ENCODE assay signal across 9 cellular contexts in the genomic region with DNA sequence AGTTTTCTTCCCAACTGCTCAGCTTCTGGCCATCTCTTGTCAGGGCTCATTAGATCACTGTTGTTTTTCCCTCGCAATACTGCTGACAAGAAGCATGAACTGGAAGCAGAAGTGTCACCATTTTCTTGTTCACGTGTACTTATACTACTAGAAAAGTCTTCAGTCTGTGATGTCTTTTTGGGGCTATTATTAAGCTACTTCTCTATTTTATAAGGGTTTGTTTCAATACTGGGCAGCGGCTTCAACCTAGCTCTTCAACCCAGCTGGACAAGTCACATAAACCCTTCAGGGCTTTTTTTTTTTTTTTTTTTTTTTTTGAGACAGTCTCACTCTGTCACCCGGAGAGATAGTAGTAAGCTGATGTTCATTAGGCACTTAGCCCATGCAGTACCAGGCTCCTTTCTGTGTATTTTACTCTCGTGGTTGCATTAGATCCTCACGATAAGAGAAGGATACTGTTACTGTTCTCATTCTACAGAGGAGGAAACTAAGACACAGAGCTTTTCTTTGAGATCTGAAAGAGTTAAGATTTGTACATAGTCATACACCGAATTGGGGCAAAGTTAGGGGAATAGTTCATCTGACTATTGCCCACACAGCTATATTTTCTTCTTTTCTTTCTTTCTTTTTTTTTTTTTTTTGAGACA. TPM values are rescaled to one million over a fixed set of nuclear protein-coding genes. Genes with fewer than 3 reads are reported as not detected.
A peak's percentile ranks its signal among the peaks of the same experiment; 100 is the strongest.
DNase-seq lines count a peak whose midpoint lies in the region; ATAC-seq, FAIRE-seq and TF ChIP-seq lines count a peak whose summit lies in the region.
"Had no signal": no experiment of that assay in that cellular context is flagged by ENCODE, and none has a peak within 500 bp of the region (broad histone marks: within the 10 kb centered on the region; RNA-seq: fewer than 3 reads in every experiment).

No MANE protein-coding gene starts in this region.

- peaks cover 0 to 12% (median 7%) of the 10 kb centered on the region in 11 experiments; a peak in 6 of 22 replicates for H3K9me3 ChIP-seq in BLaER1 treated with 17β-estradiol and CSF1 and Interleukin-3, amounts not matched to agents 10 nM and 100 nM (replicated peaks in 1 of 11)
- no peaks in the 10 kb centered on the region for H3K9me3 ChIP-seq in T-helper 17 cell (ENCODE audit: control insufficient read depth, low read length, poor library complexity, severe bottlenecking)
- H3K9me3 ChIP-seq: Caco-2 had no signal

- DNase-seq in GM12892 (ENCODE audit: insufficient read length) (no peak), T-helper 17 cell (no peak), memory B cell (ENCODE audit: low spot score in 2 of 2) (no peak), NCI-H2227 treated with DMSO at 0.1 percent for 48 hours (lab: John Stamatoyannopoulos, UW) (no peak), NCI-H748 (lab: John Stamatoyannopoulos, UW; ENCODE audit: unreplicated experiment) (no peak), HCEC 1CT (no peak)
- no peak for DNase-seq in activated CD8-positive, alpha-beta memory T cell treated with anti-CD3 and anti-CD28 coated beads, Interleukin-2, amount 50 U/mL, for 48 hours
- DNase-seq: Caco-2 had no signal

- peaks cover 33 to 98% (median 55%) of the 10 kb centered on the region in 11 experiments; a peak in 21 of 22 replicates for H4K20me1 ChIP-seq in BLaER1 treated with 17β-estradiol and CSF1 and Interleukin-3, amounts not matched to agents 10 nM and 100 nM

- no peak for TF ChIP-seq POLR2A in GM12892 (IDR thresholded peaks at IDR 0.05; ENCODE audit: low read depth, low read length)

- no peaks in the 10 kb centered on the region for H3K9me3 Mint-ChIP-seq in memory B cell

- peaks cover 60 to 99% (median 71%) of the 10 kb centered on the region in 10 experiments for H3K4me1 ChIP-seq in BLaER1 treated with 17β-estradiol and CSF1 and Interleukin-3, amounts not matched to agents 10 nM and 100 nM
- H3K4me1 ChIP-seq: Caco-2 had no signal

- ATAC-seq in T-helper 17 cell (peak; percentile 62), memory B cell (ENCODE audit: low read depth) (peak; percentile 78)

- H3K4me1 Mint-ChIP-seq in T-helper 17 cell (peaks cover 53% of the 10 kb centered on the region), memory B cell (peaks cover 66% of the 10 kb centered on the region)

- H3K4me3 Mint-ChIP-seq in T-helper 17 cell: peak overlapping the region; percentile 78
- H3K4me3 Mint-ChIP-seq in memory B cell: peak overlapping the region; percentile 74

- H3K4me2 ChIP-seq in BLaER1 treated with 17β-estradiol and CSF1 and Interleukin-3, amounts not matched to agents 10 nM and 100 nM: peak overlapping the region in 10 of 11 experiments; percentile 14 to 82 (median 34); a peak in 13 of 22 replicates

- H3K36me3 ChIP-seq in BLaER1 treated with 17β-estradiol and CSF1 and Interleukin-3, amounts not matched to agents 10 nM and 100 nM: peaks cover 45 to 84% (median 76%) of the 10 kb centered on the region in 11 experiments

- no peak overlapping the region for H3K4me3 ChIP-seq in BLaER1 treated with 17β-estradiol and CSF1 and Interleukin-3, amounts not matched to agents 10 nM and 100 nM

- peak overlapping the region in 4 of 11 experiments; percentile 2 to 63 (median 50); a peak in 4 of 22 replicates for H3K9ac ChIP-seq in BLaER1 treated with 17β-estradiol and CSF1 and Interleukin-3, amounts not matched to agents 10 nM and 100 nM

- H3K27ac ChIP-seq in BLaER1 treated with 17β-estradiol and CSF1 and Interleukin-3, amounts not matched to agents 10 nM and 100 nM: peak overlapping the region; percentile 11 to 98 (median 52); a peak in 19 of 22 replicates

- H3K27me3 Mint-ChIP-seq in T-helper 17 cell (no peaks in the 10 kb centered on the region), memory B cell (no peaks in the 10 kb centered on the region)

- peaks cover 6% of the 10 kb centered on the region for H3K36me3 Mint-ChIP-seq in T-helper 17 cell (ENCODE audit: low read depth)
- H3K36me3 Mint-ChIP-seq in memory B cell: peaks cover 12% of the 10 kb centered on the region

- H3K27ac Mint-ChIP-seq in T-helper 17 cell: peak overlapping the region; percentile 96
- peak overlapping the region; percentile 91 for H3K27ac Mint-ChIP-seq in memory B cell

- no peaks in the 10 kb centered on the region for H3K27me3 ChIP-seq in BLaER1 treated with 17β-estradiol and CSF1 and Interleukin-3, amounts not matched to agents 10 nM and 100 nM

- peak; percentile 42 for FAIRE-seq in GM12892 (lab: Jason Lieb, UNC)

RNA-seq across cellular contexts. Expression of a gene that starts 20.5 kb away (rescaled TPM):
- polyA plus RNA-seq in GM12892 (2012; ENCODE audit: missing spikeins): 58.6 TPM
- total RNA-seq in T-helper 17 cell: 100 to 1,000 TPM; 176 to 209 TPM
